In the genomic region with DNA sequence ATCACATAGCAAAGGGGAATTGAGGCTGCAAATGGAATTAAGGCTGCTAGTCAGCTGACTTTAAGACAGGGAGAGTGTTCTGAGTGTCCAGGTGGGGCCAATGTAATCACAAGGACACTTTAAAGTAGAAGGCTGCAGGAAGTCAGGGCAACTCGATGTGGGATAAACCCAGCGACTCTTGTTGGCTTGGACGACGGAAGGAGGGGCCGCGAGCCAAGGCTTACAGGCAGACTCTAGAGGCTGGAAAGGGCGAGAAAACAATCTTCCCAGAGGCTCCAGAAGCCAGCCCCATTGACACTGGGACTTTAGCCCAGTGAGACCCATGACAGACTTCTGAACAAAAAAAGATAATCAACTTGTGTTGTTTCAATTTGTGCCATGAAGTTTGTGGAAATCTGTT, we compare ENCODE assay signal across 28 cellular contexts. TPM values are rescaled to one million over a fixed set of nuclear protein-coding genes. Genes with fewer than 3 reads are reported as not detected.
DNase-seq lines count a peak whose midpoint lies in the region; ATAC-seq and TF ChIP-seq lines count a peak whose summit lies in the region.
"Had no signal": no experiment of that assay in that cellular context is flagged by ENCODE, and none has a peak within 500 bp of the region (broad histone marks: within the 10 kb centered on the region; RNA-seq: fewer than 3 reads in every experiment).

No MANE protein-coding gene starts in this region.

- H3K9me3 ChIP-seq in right cardiac atrium (ENCODE audit: control insufficient read depth, low read length) (no peaks in the 10 kb centered on the region), T-helper 17 cell (ENCODE audit: control insufficient read depth, low read length, poor library complexity, severe bottlenecking) (no peaks in the 10 kb centered on the region), psoas muscle (no peaks in the 10 kb centered on the region), ovary (no peaks in the 10 kb centered on the region)
- H3K9me3 ChIP-seq: A549, MG63 had no signal

- no peak overlapping the region for H3K27ac ChIP-seq in right cardiac atrium (ENCODE audit: low read length)
- H3K27ac ChIP-seq in psoas muscle: peak overlapping the region; percentile 97
- no peak overlapping the region for H3K27ac ChIP-seq in ovary
- H3K27ac ChIP-seq: A549, C4-2B had no signal

- H3K4me3 ChIP-seq in right cardiac atrium (ENCODE audit: low read length): no peak overlapping the region
- H3K4me3 ChIP-seq in psoas muscle: no peak overlapping the region
- H3K4me3 ChIP-seq in ovary: no peak overlapping the region
- H3K4me3 ChIP-seq: A549, GM12878, MG63 had no signal

- H3K4me3 Mint-ChIP-seq in T-helper 17 cell: no peak overlapping the region
- H3K4me3 Mint-ChIP-seq: CD8-positive, alpha-beta T cell had no signal

- intact Hi-C loops in right cardiac atrium (cut with DNase I): no loop called here
- intact Hi-C loops in left ventricle myocardium superior (cut with micrococcal nuclease): no loop called here
- intact Hi-C loops in psoas muscle (cut with DNase I): no loop called here
- intact Hi-C loops in ovary (cut with DNase I): no loop called here

- no peaks in the 10 kb centered on the region for H3K27me3 Mint-ChIP-seq in T-helper 17 cell

- H3K4me1 Mint-ChIP-seq in T-helper 17 cell: peaks cover 2% of the 10 kb centered on the region

- peak overlapping the region; percentile 27 for H3K27ac Mint-ChIP-seq in T-helper 17 cell
- H3K27ac Mint-ChIP-seq: CD8-positive, alpha-beta T cell had no signal

- H3K36me3 ChIP-seq in psoas muscle (ENCODE audit: insufficient read depth in 1 of 2, low read depth in 1 of 2) (peaks cover 0 to 27% of the 10 kb centered on the region in 2 donors), ovary (no peaks in the 10 kb centered on the region)
- H3K36me3 ChIP-seq: MG63 had no signal

- DNase-seq in right cardiac atrium (peak in 2 of 3 donors; percentile 5 to 21), left ventricle myocardium superior (no peak), T-helper 17 cell (no peak), psoas muscle (peak in 1 of 2 donors; percentile 45), NCI-H1930 (lab: John Stamatoyannopoulos, UW) (no peak), ecto neural progenitor cell (ENCODE audit: low spot score) (no peak), ovary (no peak)
- DNase-seq: AML-193; CD8-positive, alpha-beta T cell; DMS 273 treated with DMSO at 0.1 percent for 48 hours; DMS79; EL; GDM1; IMR-90; KG1; MG63; NCI-H1105 treated with DMSO at 0.1 percent for 48 hours; NCI-H2029 treated with DMSO at 0.1 percent for 48 hours; NCI-H446 treated with DMSO at 0.1 percent for 48 hours; NCI-H526; NCI-H82; NK-92 treated with Interleukin-12 subunit alpha and Interleukin-12 subunit beta, amount 100 ng/mL, for 24 hours; PC-3 had no signal

- no peak for ATAC-seq in right cardiac atrium
- ATAC-seq in left ventricle myocardium superior: no peak
- no peak for ATAC-seq in T-helper 17 cell
- ATAC-seq in psoas muscle: no peak
- ATAC-seq: A549; CD8-positive, alpha-beta T cell; GM12878; HCT116; PC-3 had no signal

- H3K4me1 ChIP-seq in right cardiac atrium (ENCODE audit: control insufficient read depth, insufficient read depth, low read length) (peaks cover 10% of the 10 kb centered on the region), psoas muscle (peaks cover 69% of the 10 kb centered on the region), ovary (ENCODE audit: insufficient read depth) (no peaks in the 10 kb centered on the region)
- H3K4me1 ChIP-seq: A549 had no signal

- TF ChIP-seq POLR2A in ovary (IDR thresholded peaks at IDR 0.05): no peak

- TF ChIP-seq CTCF in psoas muscle (IDR thresholded peaks at IDR 0.05) (no peak), ovary (IDR thresholded peaks at IDR 0.05) (no peak)

- H3K36me3 Mint-ChIP-seq in T-helper 17 cell (ENCODE audit: low read depth): no peaks in the 10 kb centered on the region

- TF ChIP-seq EP300 in ovary (IDR thresholded peaks at IDR 0.05): no peak

- WGBS in right cardiac atrium: 90% methylated on average over 7 of the region's 7 CpGs
- 70 to 88% (median 81%) methylated on average over 7 of the region's 7 CpGs for WGBS in psoas muscle, 3 donors
- 88 to 93% (median 93%) methylated on average over 7 of the region's 7 CpGs for WGBS in ovary, 3 donors

- no peaks in the 10 kb centered on the region for H3K27me3 ChIP-seq in right cardiac atrium (ENCODE audit: control insufficient read depth, insufficient read depth)
- H3K27me3 ChIP-seq in psoas muscle (ENCODE audit: insufficient read depth in 3 of 3, low read length in 2 of 3): no peaks in the 10 kb centered on the region
- no peaks in the 10 kb centered on the region for H3K27me3 ChIP-seq in ovary
- H3K27me3 ChIP-seq: MG63 had no signal

RNA-seq across cellular contexts. Expression of gene MUSTN1, which starts 12.9 kb away (rescaled TPM):
- total RNA-seq in right cardiac atrium (10 to 100 TPM; 12.7 to 48.6 (median 41.4) TPM), left ventricle myocardium superior (10.9 TPM), T-helper 17 cell (10 to 100 TPM; 12.3 to 16.0 TPM), psoas muscle (1,000 to 10,000 TPM in 2 of 4 donors, 100 to 1,000 TPM in 2; 138 to 1,165 (median 841) TPM), ovary (10 to 100 TPM in 1 of 7 donors, 1 to 10 TPM in 6; 2.2 to 14.3 (median 5.9) TPM)
- polyA plus RNA-seq in right cardiac atrium (152 TPM), psoas muscle (1,000 to 10,000 TPM in 1 of 3 donors, 100 to 1,000 TPM in 1, 10 to 100 TPM in 1; 91.1 to 1,241 (median 578) TPM), ovary (10 to 100 TPM; 12.1 to 30.0 TPM)
- total RNA-seq: H4, IMR-90 had no signal
- polyA plus RNA-seq: A549, IMR-90 had no signal

RNA-seq across cellular contexts. Expression of gene ITIH4, which starts 17.3 kb away (rescaled TPM):
- total RNA-seq in right cardiac atrium: 1 to 10 TPM; 3.4 to 5.7 (median 5.0) TPM
- 5.0 TPM for polyA plus RNA-seq in right cardiac atrium
- total RNA-seq in left ventricle myocardium superior: 4.1 TPM
- 10 to 100 TPM; 25.8 to 40.6 TPM for total RNA-seq in T-helper 17 cell
- total RNA-seq in psoas muscle: 10 to 100 TPM; 13.1 to 90.8 (median 38.8) TPM
- 10 to 100 TPM in 1 of 3 donors, 1 to 10 TPM in 2; 1.3 to 29.2 (median 7.4) TPM for polyA plus RNA-seq in psoas muscle
- total RNA-seq in ovary: 1 to 10 TPM; 2.2 to 8.7 (median 4.0) TPM
- polyA plus RNA-seq in ovary: 10 to 100 TPM in 1 of 2 donors, 1 to 10 TPM in 1; 2.8 to 14.2 TPM

RNA-seq across cellular contexts. Expression of gene STIMATE, which starts 49.6 kb away (rescaled TPM):
- 1 to 10 TPM; 6.6 to 9.3 (median 8.0) TPM for total RNA-seq in right cardiac atrium
- polyA plus RNA-seq in right cardiac atrium: 4.3 TPM
- 9.0 TPM for total RNA-seq in left ventricle myocardium superior
- 10 to 100 TPM; 41.1 to 42.6 TPM for total RNA-seq in T-helper 17 cell
- total RNA-seq in psoas muscle: 10 to 100 TPM in 3 of 4 donors, 1 to 10 TPM in 1; 7.1 to 12.9 (median 11.3) TPM
- 10 to 100 TPM in 1 of 3 donors, 1 to 10 TPM in 2; 3.5 to 22.3 (median 5.6) TPM for polyA plus RNA-seq in psoas muscle
- total RNA-seq in ovary: 10 to 100 TPM; 11.0 to 29.9 (median 17.8) TPM
- 10 to 100 TPM in 1 of 2 donors, 1 to 10 TPM in 1; 7.4 to 11.9 TPM for polyA plus RNA-seq in ovary

RNA-seq across cellular contexts. Expression of gene ITIH3, which starts 53.1 kb away (rescaled TPM):
- total RNA-seq in right cardiac atrium (1 to 10 TPM in 1 of 4 donors, under 1 TPM in 3; 0.21 to 1.8 (median 0.53) TPM), left ventricle myocardium superior (not detected), T-helper 17 cell (not detected), psoas muscle (under 1 TPM in 2 of 4 donors, not detected in 2; 0.25 to 0.77 TPM), ovary (1 to 10 TPM in 5 of 7 donors, under 1 TPM in 2; 0.23 to 3.1 (median 1.2) TPM)
- polyA plus RNA-seq in right cardiac atrium (0.43 TPM), psoas muscle (under 1 TPM; 0.18 to 0.39 (median 0.29) TPM), ovary (10 to 100 TPM in 1 of 2 donors, 1 to 10 TPM in 1; 3.3 to 14.2 TPM)
- total RNA-seq: CD8-positive, alpha-beta T cell; H4; PC-3 had no signal

Comparison
In these comparisons a context has a peak if more than half of its experiments do, and no peak if none do; other contexts are left out.
1. DNase-seq: peak in right cardiac atrium (2 of 3); none in left ventricle myocardium superior (single experiment), T-helper 17 cell (0 of 3), NCI-H1930 (0 of 2), ecto neural progenitor cell (single experiment) and ovary (0 of 5).